ENCODE assay signal across 1 cellular context in the genomic region with DNA sequence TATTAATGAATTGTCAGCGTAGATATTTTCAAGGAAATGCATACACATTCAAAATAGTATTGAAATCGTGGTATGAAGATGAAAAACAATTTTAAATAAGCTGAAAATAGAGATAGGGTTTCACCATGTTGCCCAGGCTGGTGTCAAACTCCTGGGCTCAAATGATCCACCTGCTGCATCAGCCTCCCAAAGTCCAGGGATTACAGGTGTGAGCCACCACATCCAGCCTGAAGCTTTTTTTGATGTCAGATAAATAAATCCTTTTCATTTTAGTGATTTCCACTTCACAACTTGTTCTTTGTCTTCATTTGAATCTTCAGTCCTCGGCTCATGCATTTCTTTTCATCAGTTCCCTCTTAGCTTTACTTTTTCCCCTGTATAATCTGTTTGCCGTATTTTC.
TF ChIP-seq lines count a peak whose summit lies in the region.

No MANE protein-coding gene starts in this region.

TF ChIP-seq in GM12878, 131 proteins besides CTCF, POLR2A, EP300 and RAD21 (continued from another document):
- no peak for TF ChIP-seq STAT3 (IDR thresholded peaks at IDR 0.05; ENCODE audit: low read depth, low read length)
- TF ChIP-seq, protein P1, sequence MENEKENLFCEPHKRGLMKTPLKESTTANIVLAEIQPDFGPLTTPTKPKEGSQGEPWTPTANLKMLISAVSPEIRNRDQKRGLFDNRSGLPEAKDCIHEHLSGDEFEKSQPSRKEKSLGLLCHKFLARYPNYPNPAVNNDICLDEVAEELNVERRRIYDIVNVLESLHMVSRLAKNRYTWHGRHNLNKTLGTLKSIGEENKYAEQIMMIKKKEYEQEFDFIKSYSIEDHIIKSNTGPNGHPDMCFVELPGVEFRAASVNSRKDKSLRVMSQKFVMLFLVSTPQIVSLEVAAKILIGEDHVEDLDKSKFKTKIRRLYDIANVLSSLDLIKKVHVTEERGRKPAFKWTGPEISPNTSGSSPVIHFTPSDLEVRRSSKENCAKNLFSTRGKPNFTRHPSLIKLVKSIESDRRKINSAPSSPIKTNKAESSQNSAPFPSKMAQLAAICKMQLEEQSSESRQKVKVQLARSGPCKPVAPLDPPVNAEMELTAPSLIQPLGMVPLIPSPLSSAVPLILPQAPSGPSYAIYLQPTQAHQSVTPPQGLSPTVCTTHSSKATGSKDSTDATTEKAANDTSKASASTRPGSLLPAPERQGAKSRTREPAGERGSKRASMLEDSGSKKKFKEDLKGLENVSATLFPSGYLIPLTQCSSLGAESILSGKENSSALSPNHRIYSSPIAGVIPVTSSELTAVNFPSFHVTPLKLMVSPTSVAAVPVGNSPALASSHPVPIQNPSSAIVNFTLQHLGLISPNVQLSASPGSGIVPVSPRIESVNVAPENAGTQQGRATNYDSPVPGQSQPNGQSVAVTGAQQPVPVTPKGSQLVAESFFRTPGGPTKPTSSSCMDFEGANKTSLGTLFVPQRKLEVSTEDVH (IDR thresholded peaks at IDR 0.05; ENCODE audit: low read depth, partially characterized antibody): no peak
- TF ChIP-seq DPF2 (IDR thresholded peaks at IDR 0.05): no peak
- no peak for TF ChIP-seq POU2F2 (IDR thresholded peaks at IDR 0.05; ENCODE audit: borderline replicate concordance, low read depth, low read length)
- TF ChIP-seq ZNF207 (IDR thresholded peaks at IDR 0.05; ENCODE audit: borderline replicate concordance): no peak
- TF ChIP-seq, protein P2, sequence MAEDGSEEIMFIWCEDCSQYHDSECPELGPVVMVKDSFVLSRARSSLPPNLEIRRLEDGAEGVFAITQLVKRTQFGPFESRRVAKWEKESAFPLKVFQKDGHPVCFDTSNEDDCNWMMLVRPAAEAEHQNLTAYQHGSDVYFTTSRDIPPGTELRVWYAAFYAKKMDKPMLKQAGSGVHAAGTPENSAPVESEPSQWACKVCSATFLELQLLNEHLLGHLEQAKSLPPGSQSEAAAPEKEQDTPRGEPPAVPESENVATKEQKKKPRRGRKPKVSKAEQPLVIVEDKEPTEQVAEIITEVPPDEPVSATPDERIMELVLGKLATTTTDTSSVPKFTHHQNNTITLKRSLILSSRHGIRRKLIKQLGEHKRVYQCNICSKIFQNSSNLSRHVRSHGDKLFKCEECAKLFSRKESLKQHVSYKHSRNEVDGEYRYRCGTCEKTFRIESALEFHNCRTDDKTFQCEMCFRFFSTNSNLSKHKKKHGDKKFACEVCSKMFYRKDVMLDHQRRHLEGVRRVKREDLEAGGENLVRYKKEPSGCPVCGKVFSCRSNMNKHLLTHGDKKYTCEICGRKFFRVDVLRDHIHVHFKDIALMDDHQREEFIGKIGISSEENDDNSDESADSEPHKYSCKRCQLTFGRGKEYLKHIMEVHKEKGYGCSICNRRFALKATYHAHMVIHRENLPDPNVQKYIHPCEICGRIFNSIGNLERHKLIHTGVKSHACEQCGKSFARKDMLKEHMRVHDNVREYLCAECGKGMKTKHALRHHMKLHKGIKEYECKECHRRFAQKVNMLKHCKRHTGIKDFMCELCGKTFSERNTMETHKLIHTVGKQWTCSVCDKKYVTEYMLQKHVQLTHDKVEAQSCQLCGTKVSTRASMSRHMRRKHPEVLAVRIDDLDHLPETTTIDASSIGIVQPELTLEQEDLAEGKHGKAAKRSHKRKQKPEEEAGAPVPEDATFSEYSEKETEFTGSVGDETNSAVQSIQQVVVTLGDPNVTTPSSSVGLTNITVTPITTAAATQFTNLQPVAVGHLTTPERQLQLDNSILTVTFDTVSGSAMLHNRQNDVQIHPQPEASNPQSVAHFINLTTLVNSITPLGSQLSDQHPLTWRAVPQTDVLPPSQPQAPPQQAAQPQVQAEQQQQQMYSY (CRISPR knock-in tag; IDR thresholded peaks at IDR 0.05): no peak
